10 cellular contexts compared by ENCODE assay signal in genomic region chr15:34795267-34796081, GRCh38. TPM values are rescaled to one million over a fixed set of nuclear protein-coding genes. Genes with fewer than 3 reads are reported as not detected.
DNase-seq lines count a peak whose midpoint lies in the region; ATAC-seq and TF ChIP-seq lines count a peak whose summit lies in the region.
"Had no signal": no experiment of that assay in that cellular context is flagged by ENCODE, and none has a peak within 500 bp of the region (broad histone marks: within the 10 kb centered on the region; RNA-seq: fewer than 3 reads in every experiment).

Gene ACTC1 (minus strand): TSS chr15:34795549. CDS start chr15:34794808, 741 bp downstream.

- H3K9ac ChIP-seq in HUES64 (ENCODE audit: low read depth, low read length) (peak within 1 kb of the TSS; percentile 76), stomach smooth muscle (ENCODE audit: low read length in 2 of 2) (peak within 1 kb of the TSS in 1 of 2 donors; percentile 47)

- H3K27me3 ChIP-seq in HUES64 (ENCODE audit: insufficient read depth, low read length) (peaks cover 30% of the 10 kb centered on the region), stomach smooth muscle (ENCODE audit: control insufficient read depth in 1 of 2, insufficient read depth in 2 of 2, low read length in 2 of 2) (peaks cover 0 to 5% of the 10 kb centered on the region in 2 donors), transverse colon (peaks cover 25% of the 10 kb centered on the region)

- DNase-seq in MCF 10A (ENCODE audit: unreplicated experiment) (peak; percentile 45), iPS-NIHi7 (ENCODE audit: extremely low spot score) (peak; percentile 84), Kasumi-1 (lab: John Stamatoyannopoulos, UW) (no peak), GM13977 (ENCODE audit: low spot score) (no peak), transverse colon (no peak)

- H3K4me3 Mint-ChIP-seq in MCF 10A (ENCODE audit: unreplicated experiment) = no peak within 1 kb of the TSS

- TF ChIP-seq EP300 in transverse colon (IDR thresholded peaks at IDR 0.05; ENCODE audit: low read depth) = no peak

- H3K36me3 ChIP-seq in HUES64 (ENCODE audit: insufficient read depth, low read length) = peaks cover 29% of the 10 kb centered on the region
- H3K36me3 ChIP-seq in stomach smooth muscle (ENCODE audit: control insufficient read depth in 2 of 2, insufficient read depth in 2 of 2, low read length in 2 of 2) = peaks cover 0 to 4% of the 10 kb centered on the region in 2 donors
- no peaks in the 10 kb centered on the region for H3K36me3 ChIP-seq in transverse colon

- H3K36me3 Mint-ChIP-seq in MCF 10A (ENCODE audit: insufficient read depth, unreplicated experiment) = no peaks in the 10 kb centered on the region

- in situ Hi-C loops in GM13977 (cut with MboI; ENCODE audit: low pct_unique_long_range_greater_than_20kb, low sequenced_read_pairs, unreplicated experiment) (no loop called here), transverse colon (cut with MboI; ENCODE audit: low pct_ligation_motif_present in 1 of 4, low pct_unique_long_range_greater_than_20kb in 1 of 4, low sequenced_read_pairs in 3 of 4) (no loop called here)

- H3K9me3 ChIP-seq in HUES64 (ENCODE audit: insufficient read depth, low read depth, low read length) = no peaks in the 10 kb centered on the region
- no peaks in the 10 kb centered on the region for H3K9me3 ChIP-seq in stomach smooth muscle (ENCODE audit: control insufficient read depth in 2 of 2, low read length in 2 of 2)
- H3K9me3 ChIP-seq in transverse colon = no peaks in the 10 kb centered on the region

- H3K4me3 ChIP-seq in HUES64 (ENCODE audit: low read length) (peak within 1 kb of the TSS; percentile 60), stomach smooth muscle (ENCODE audit: low read length in 2 of 2) (peak within 1 kb of the TSS; percentile 32 to 65), transverse colon (no peak within 1 kb of the TSS)
- H3K4me3 ChIP-seq: SK-N-MC had no signal

- peaks cover 15% of the 10 kb centered on the region for H3K4me1 ChIP-seq in HUES64 (ENCODE audit: insufficient read depth, low read length)
- H3K4me1 ChIP-seq in stomach smooth muscle (ENCODE audit: control insufficient read depth, insufficient read depth, low read length) = peaks cover 39% of the 10 kb centered on the region
- H3K4me1 ChIP-seq in transverse colon = no peaks in the 10 kb centered on the region

- BruUV-seq in MCF 10A (replicated peaks; lab: Mats Ljungman, UMichigan) = no TSS peak

- H3K4me1 Mint-ChIP-seq in MCF 10A (ENCODE audit: insufficient read depth, unreplicated experiment) = peaks cover 17% of the 10 kb centered on the region

- H3K27me3 Mint-ChIP-seq in MCF 10A (ENCODE audit: insufficient read depth, unreplicated experiment) = peaks cover 42% of the 10 kb centered on the region

- TF ChIP-seq POLR2A in transverse colon (IDR thresholded peaks at IDR 0.05) = no peak

- intact Hi-C loops in MCF 10A (cut with micrococcal nuclease) (no loop called here), transverse colon (cut with DNase I; ENCODE audit: low total_unique reads) (no loop called here)

- no peak within 1 kb of the TSS for H3K27ac Mint-ChIP-seq in MCF 10A (ENCODE audit: low read depth, unreplicated experiment)

- POLR2A ChIA-PET in MCF 10A (lab: Yijun Ruan, JAX) = interaction anchor here (0.7 kb wide), 1 partner anchor 35 kb away, joined by 3 read pairs; no protein-coding TSS in a partner anchor

- TF ChIP-seq CTCF in MCF 10A (IDR thresholded peaks at IDR 0.05; ENCODE audit: unreplicated experiment) = no peak
- no peak for TF ChIP-seq CTCF in GM13977 (IDR thresholded peaks at IDR 0.05; ENCODE audit: extremely low read depth, insufficient read depth, missing control alignments)
- TF ChIP-seq CTCF in transverse colon (IDR thresholded peaks at IDR 0.05) = no peak

- CTCF ChIA-PET in MCF 10A (lab: Yijun Ruan, JAX) = interaction anchor here (0.6 to 1.0 kb wide), 2 partner anchors 75 to 174 kb away, joined by 3 to 4 read pairs; no protein-coding TSS in a partner anchor

- ATAC-seq in GM18520 (IDR thresholded peaks at IDR 0.05; ENCODE audit: unreplicated experiment) = no peak

- H3K9me3 Mint-ChIP-seq in MCF 10A (ENCODE audit: unreplicated experiment) = no peaks in the 10 kb centered on the region

- H3K27ac ChIP-seq in HUES64 (ENCODE audit: low read depth, low read length) = no peak within 1 kb of the TSS
- no peak within 1 kb of the TSS for H3K27ac ChIP-seq in stomach smooth muscle (ENCODE audit: low read length)
- no peak within 1 kb of the TSS for H3K27ac ChIP-seq in transverse colon
- H3K27ac ChIP-seq: SK-N-MC had no signal

- WGBS in HUES64 = 10% methylated on average over 44 of the region's 44 CpGs
- 23 to 40% methylated on average over 4 to 37 of the region's 44 CpGs for WGBS in transverse colon (ENCODE audit: low coverage in 1 of 2), 2 donors

RNA-seq across cellular contexts. Expression of gene ACTC1, which starts in this region (rescaled TPM):
- 56.5 TPM for polyA plus RNA-seq in HUES64 (2013, experiment 1 of 2)
- polyA plus RNA-seq in HUES64 (2013, experiment 2 of 2) = 51.5 TPM
- not detected in 2 replicates for total RNA-seq in MCF 10A (2022)
- total RNA-seq in transverse colon = 1 to 10 TPM in 1 of 4 donors, under 1 TPM in 1, not detected in 2; 0.41 to 3.4 TPM
- total RNA-seq: glomerular endothelial cell had no signal

Comparison
In these comparisons a context has a peak if more than half of its experiments do, and no peak if none do; other contexts are left out.
1. Peak in DNase-seq in MCF 10A; RNA of the gene not detected or under 1 TPM.
2. H3K4me3 ChIP-seq: peak in HUES64 (single experiment) and stomach smooth muscle (2 of 2); none in transverse colon (0 of 4).